In genomic region chr5:144030904-144031303, GRCh38 we compare ENCODE assay signal across 18 cellular contexts.
DNase-seq lines count a peak whose midpoint lies in the region; ATAC-seq, FAIRE-seq and TF ChIP-seq lines count a peak whose summit lies in the region.
"Had no signal": no experiment of that assay in that cellular context is flagged by ENCODE, and none has a peak within 500 bp of the region (broad histone marks: within the 10 kb centered on the region; RNA-seq: fewer than 3 reads in every experiment).

No MANE protein-coding gene starts in this region.

- H3K4me1 ChIP-seq in fibroblast of lung (ENCODE audit: control insufficient read depth, extremely low read depth, insufficient read depth, low read length): peaks cover 11% of the 10 kb centered on the region
- no peaks in the 10 kb centered on the region for H3K4me1 ChIP-seq in mucosa of descending colon (ENCODE audit: low read depth)
- no peaks in the 10 kb centered on the region for H3K4me1 ChIP-seq in small intestine (ENCODE audit: control insufficient read depth in 2 of 2, insufficient read depth in 1 of 2, low read depth in 1 of 2, low read length in 1 of 2)
- H3K4me1 ChIP-seq: A549; BLaER1 treated with 17β-estradiol and CSF1 and Interleukin-3, amounts not matched to agents 10 nM and 100 nM; Caco-2 had no signal

- TF ChIP-seq CTCF in fibroblast of lung (conservative IDR thresholded peaks at IDR 0.05 in 1 of 2, IDR thresholded peaks at IDR 0.05 in 1 of 2; ENCODE audit: low read depth in 1 of 2, low read length in 2 of 2) (no peak), mucosa of descending colon (IDR thresholded peaks at IDR 0.05) (no peak)

- H3K9me3 ChIP-seq in fibroblast of lung (ENCODE audit: control insufficient read depth, insufficient read depth, low read depth, low read length): no peaks in the 10 kb centered on the region
- H3K9me3 ChIP-seq in mucosa of descending colon: no peaks in the 10 kb centered on the region
- no peaks in the 10 kb centered on the region for H3K9me3 ChIP-seq in small intestine (ENCODE audit: control insufficient read depth, low read depth)
- H3K9me3 ChIP-seq: A549; BLaER1 treated with 17β-estradiol and CSF1 and Interleukin-3, amounts not matched to agents 10 nM and 100 nM; Caco-2 had no signal

- H3K4me2 ChIP-seq in fibroblast of lung (ENCODE audit: extremely low read depth, insufficient read depth, low read length): no peak overlapping the region
- H3K4me2 ChIP-seq: A549; BLaER1 treated with 17β-estradiol and CSF1 and Interleukin-3, amounts not matched to agents 10 nM and 100 nM had no signal

- DNase-seq in fibroblast of lung (ENCODE audit: low read depth in 2 of 2) (no peak), mucosa of descending colon (no peak), small intestine (peak; percentile 4), epidermal melanocyte (ENCODE audit: insufficient read length, low spot score) (no peak), NCI-H1417 (lab: John Stamatoyannopoulos, UW) (no peak)
- DNase-seq: AML-193; Caco-2; Calu3; CD4-positive, alpha-beta T cell; CD8-positive, alpha-beta T cell; GF-D8 had no signal

- H3K36me3 ChIP-seq in fibroblast of lung (ENCODE audit: control insufficient read depth, insufficient read depth, low read length): no peaks in the 10 kb centered on the region
- no peaks in the 10 kb centered on the region for H3K36me3 ChIP-seq in mucosa of descending colon (ENCODE audit: low read depth)
- H3K36me3 ChIP-seq in small intestine (ENCODE audit: control insufficient read depth in 2 of 2, insufficient read depth in 2 of 2, low read length in 2 of 2): no peaks in the 10 kb centered on the region
- H3K36me3 ChIP-seq: BLaER1 treated with 17β-estradiol and CSF1 and Interleukin-3, amounts not matched to agents 10 nM and 100 nM had no signal

- peak; percentile 62 for ATAC-seq in mucosa of descending colon
- ATAC-seq: A549; CD8-positive, alpha-beta T cell had no signal

- H3K27me3 ChIP-seq in fibroblast of lung (ENCODE audit: control insufficient read depth, insufficient read depth, low read length) (no peaks in the 10 kb centered on the region), small intestine (ENCODE audit: control insufficient read depth in 2 of 2, insufficient read depth in 2 of 2, low read length in 2 of 2) (no peaks in the 10 kb centered on the region)
- H3K27me3 ChIP-seq: BLaER1 treated with 17β-estradiol and CSF1 and Interleukin-3, amounts not matched to agents 10 nM and 100 nM had no signal

- WGBS in small intestine, 3 donors: 27 to 73% (median 51%) methylated on average over 5 of the region's 5 CpGs

- H3K27ac ChIP-seq in fibroblast of lung (ENCODE audit: insufficient read depth, low read length): no peak overlapping the region
- H3K27ac ChIP-seq in small intestine (ENCODE audit: low read depth in 1 of 2, low read length in 1 of 2): no peak overlapping the region
- H3K27ac ChIP-seq: 22Rv1; A549; BLaER1 treated with 17β-estradiol and CSF1 and Interleukin-3, amounts not matched to agents 10 nM and 100 nM; C4-2B had no signal

- H4K20me1 ChIP-seq in fibroblast of lung (ENCODE audit: control insufficient read depth, extremely low read depth, insufficient read depth, low read length): no peaks in the 10 kb centered on the region
- H4K20me1 ChIP-seq: BLaER1 treated with 17β-estradiol and CSF1 and Interleukin-3, amounts not matched to agents 10 nM and 100 nM had no signal

- no peak overlapping the region for H3K4me3 ChIP-seq in fibroblast of lung (replicated peaks in 1 of 4; ENCODE audit: control extremely low read depth in 1 of 4, insufficient read depth in 1 of 4, low read depth in 3 of 4, low read length in 4 of 4)
- H3K4me3 ChIP-seq in mucosa of descending colon: no peak overlapping the region
- H3K4me3 ChIP-seq in small intestine (ENCODE audit: low read depth in 1 of 2, low read length in 2 of 2): no peak overlapping the region
- H3K4me3 ChIP-seq: A549; BLaER1 treated with 17β-estradiol and CSF1 and Interleukin-3, amounts not matched to agents 10 nM and 100 nM had no signal

- intact Hi-C loops in mucosa of descending colon (cut with DNase I, micrococcal nuclease): no loop called here

- FAIRE-seq in small intestine (lab: Jason Lieb, UNC): no peak
- FAIRE-seq: A549, D721Med, GM12891, GM19239 had no signal

- H3K79me2 ChIP-seq in fibroblast of lung (ENCODE audit: control insufficient read depth, insufficient read depth, low read length): no peaks in the 10 kb centered on the region

- H2AFZ ChIP-seq in fibroblast of lung (ENCODE audit: low read length): peak overlapping the region; percentile 19

- no peak overlapping the region for H3K9ac ChIP-seq in fibroblast of lung (ENCODE audit: insufficient read depth, low read length)
- H3K9ac ChIP-seq: BLaER1 treated with 17β-estradiol and CSF1 and Interleukin-3, amounts not matched to agents 10 nM and 100 nM had no signal
